In genomic region chr11:132367293-132367692, GRCh38 we compare ENCODE assay signal across 5 cellular contexts.
"Had no signal": no experiment of that assay in that cellular context is flagged by ENCODE, and none has a peak within 500 bp of the region (broad histone marks: within the 10 kb centered on the region; RNA-seq: fewer than 3 reads in every experiment).

No MANE protein-coding gene starts in this region.

- H3K27ac ChIP-seq: HL-60, KMS-11 had no signal

- H3K9ac ChIP-seq: KMS-11 had no signal

- ATAC-seq: K562 had no signal

- FAIRE-seq: K562 had no signal

- H3K4me2 ChIP-seq: KMS-11 had no signal

- H3K4me3 ChIP-seq: K562 had no signal

- DNase-seq: KBM-7, KG1 had no signal
